ENCODE assay signal across 8 cellular contexts in genomic region chr3:123642182-123642956, GRCh38. TPM values are rescaled to one million over a fixed set of nuclear protein-coding genes. Genes with fewer than 3 reads are reported as not detected.
DNase-seq lines count a peak whose midpoint lies in the region; ATAC-seq and TF ChIP-seq lines count a peak whose summit lies in the region.

No MANE protein-coding gene starts in this region.

- no peaks in the 10 kb centered on the region for H3K79me2 ChIP-seq in hepatocyte

- in situ Hi-C loops in SK-MEL-5 (cut with HindIII; ENCODE audit: low pct_unique_long_range_greater_than_20kb, low sequenced_read_pairs): no loop called here

- no peaks in the 10 kb centered on the region for H3K9me2 ChIP-seq in hepatocyte (replicated peaks; ENCODE audit: insufficient read depth)

- no peaks in the 10 kb centered on the region for H4K20me1 ChIP-seq in hepatocyte (ENCODE audit: insufficient read depth, poor library complexity, severe bottlenecking)

- intact Hi-C loops in sigmoid colon (cut with DNase I): no loop called here

- ATAC-seq in GM19397 (IDR thresholded peaks at IDR 0.05; ENCODE audit: unreplicated experiment): no peak

- H3K4me3 ChIP-seq in hepatocyte: no peak overlapping the region
- H3K4me3 ChIP-seq in sigmoid colon: no peak overlapping the region

- H3K9me3 ChIP-seq in hepatocyte (ENCODE audit: low read depth) (no peaks in the 10 kb centered on the region), sigmoid colon (no peaks in the 10 kb centered on the region)

- H3K36me3 ChIP-seq in hepatocyte (replicated peaks; ENCODE audit: insufficient read depth, low read depth): no peaks in the 10 kb centered on the region
- peaks cover 34 to 77% (median 46%) of the 10 kb centered on the region in 4 donors for H3K36me3 ChIP-seq in sigmoid colon

- TF ChIP-seq EP300 in sigmoid colon (IDR thresholded peaks at IDR 0.05): peak in 2 of 4 donors; percentile 53 to 85

- no peak overlapping the region for H2AFZ ChIP-seq in hepatocyte

- TF ChIP-seq CTCF in GM12872 (IDR thresholded peaks at IDR 0.05; ENCODE audit: insufficient read depth, low read depth, low read length): peak; percentile 92
- TF ChIP-seq CTCF in hepatocyte (IDR thresholded peaks at IDR 0.05; ENCODE audit: poor library complexity): peak; percentile 75
- peak; percentile 77 to 92 (median 89) for TF ChIP-seq CTCF in sigmoid colon (IDR thresholded peaks at IDR 0.05)

- WGBS in hepatocyte (ENCODE audit: low lambda C conversion rate, missing lambda C conversion rate): 45% methylated on average over 3 of the region's 3 CpGs
- 25 to 39% methylated on average over 3 of the region's 3 CpGs for WGBS in sigmoid colon, 2 donors

- H3K4me1 ChIP-seq in hepatocyte (ENCODE audit: insufficient read depth) (no peaks in the 10 kb centered on the region), sigmoid colon (peaks cover 0 to 97% (median 88%) of the 10 kb centered on the region in 4 donors)

- DNase-seq in HCEC 1CT (peak; percentile 97), M059J (ENCODE audit: low read depth) (peak; percentile 89), SK-MEL-5 (ENCODE audit: low read depth, low spot score) (peak; percentile 97), amniotic epithelial cell (ENCODE audit: low read depth) (peak; percentile 93), hepatocyte (ENCODE audit: low spot score) (peak; percentile 87), sigmoid colon (peak; percentile 95)

- H3K27me3 ChIP-seq in hepatocyte: no peaks in the 10 kb centered on the region
- H3K27me3 ChIP-seq in sigmoid colon: no peaks in the 10 kb centered on the region

- no peak overlapping the region for H3K27ac ChIP-seq in hepatocyte
- peak overlapping the region; percentile 87 to 98 (median 92) for H3K27ac ChIP-seq in sigmoid colon

- no peak for TF ChIP-seq POLR2A in sigmoid colon (IDR thresholded peaks at IDR 0.05)

- no peak overlapping the region for H3K4me2 ChIP-seq in hepatocyte

RNA-seq across cellular contexts. Expression of gene HACD2, which starts 57.5 kb away (rescaled TPM):
- total RNA-seq in M059J (2014; rRNA removed; shearing (Covaris generic)): 43.4 and 63.9 TPM in 2 replicates
- 13.7 and 16.7 TPM in 2 replicates for total RNA-seq in SK-MEL-5 (2014; rRNA removed; shearing (Covaris generic))
- 18.4 and 20.2 TPM in 2 replicates for polyA plus RNA-seq in SK-MEL-5 (2015; cell fraction: cytosol; rRNA removed)
- polyA plus RNA-seq in SK-MEL-5 (2015; cell fraction: nucleus; rRNA removed): 12.8 and 26.2 TPM in 2 replicates
- total RNA-seq in hepatocyte (64.3 and 70.1 TPM in 2 replicates), sigmoid colon (10 to 100 TPM; 15.3 to 26.4 (median 19.2) TPM)
- polyA plus RNA-seq in hepatocyte (26.5 and 31.8 TPM in 2 replicates), sigmoid colon (10 to 100 TPM in 1 of 3 donors, 1 to 10 TPM in 2; 6.6 to 24.9 (median 7.6) TPM)
